24 cellular contexts compared by ENCODE assay signal in genomic region chr10:3564599-3564998, GRCh38.
DNase-seq lines count a peak whose midpoint lies in the region; ATAC-seq and TF ChIP-seq lines count a peak whose summit lies in the region.
"Had no signal": no experiment of that assay in that cellular context is flagged by ENCODE, and none has a peak within 500 bp of the region (broad histone marks: within the 10 kb centered on the region; RNA-seq: fewer than 3 reads in every experiment).

No MANE protein-coding gene starts in this region.

- no peak overlapping the region for H3K4me3 ChIP-seq in esophagus muscularis mucosa
- H3K4me3 ChIP-seq: GM23338, HAP-1, SJCRH30 had no signal

- peaks cover 27% of the 10 kb centered on the region for H3K4me1 Mint-ChIP-seq in stimulated activated naive CD8-positive, alpha-beta T cell treated with anti-CD3 and anti-CD28 coated beads, Interleukin-15, Interleukin-2, amounts not matched to agents 100 ng/mL and 50 ng/mL, for 24 hours (ENCODE audit: low read depth)
- no peaks in the 10 kb centered on the region for H3K4me1 Mint-ChIP-seq in stimulated activated naive CD8-positive, alpha-beta T cell treated with anti-CD3 and anti-CD28 coated beads, Interleukin-15, amount 100 ng/mL, for 72 hours
- H3K4me1 Mint-ChIP-seq: GM23338 had no signal

- H3K27ac ChIP-seq in esophagus muscularis mucosa (replicated peaks in 1 of 4) = no peak overlapping the region
- H3K27ac ChIP-seq: 22Rv1, KMS-11, SJCRH30 had no signal

- H3K4me3 Mint-ChIP-seq in stimulated activated naive CD8-positive, alpha-beta T cell treated with anti-CD3 and anti-CD28 coated beads, Interleukin-15, Interleukin-2, amounts not matched to agents 100 ng/mL and 50 ng/mL, for 24 hours = peak overlapping the region; percentile 7
- no peak overlapping the region for H3K4me3 Mint-ChIP-seq in stimulated activated naive CD8-positive, alpha-beta T cell treated with anti-CD3 and anti-CD28 coated beads, Interleukin-15, amount 100 ng/mL, for 72 hours
- H3K4me3 Mint-ChIP-seq: GM23338 had no signal

- TF ChIP-seq CTCF in esophagus muscularis mucosa (IDR thresholded peaks at IDR 0.05) = no peak

- TF ChIP-seq POLR2A in esophagus muscularis mucosa (IDR thresholded peaks at IDR 0.05; ENCODE audit: low read depth) = no peak

- H3K27me3 Mint-ChIP-seq in stimulated activated naive CD8-positive, alpha-beta T cell treated with anti-CD3 and anti-CD28 coated beads, Interleukin-15, Interleukin-2, amounts not matched to agents 100 ng/mL and 50 ng/mL, for 24 hours = peaks cover under 1% of the 10 kb centered on the region
- no peaks in the 10 kb centered on the region for H3K27me3 Mint-ChIP-seq in stimulated activated naive CD8-positive, alpha-beta T cell treated with anti-CD3 and anti-CD28 coated beads, Interleukin-15, amount 100 ng/mL, for 72 hours

- 91% methylated on average over 3 of the region's 3 CpGs for WGBS in esophagus muscularis mucosa

- TF ChIP-seq EP300 in esophagus muscularis mucosa (IDR thresholded peaks at IDR 0.05) = no peak

- intact Hi-C loops in esophagus muscularis mucosa (cut with DNase I) = no loop called here
- intact Hi-C loops in head of caudate nucleus (cut with DNase I) = no loop called here

- H3K36me3 Mint-ChIP-seq in stimulated activated naive CD8-positive, alpha-beta T cell treated with anti-CD3 and anti-CD28 coated beads, Interleukin-15, Interleukin-2, amounts not matched to agents 100 ng/mL and 50 ng/mL, for 24 hours (ENCODE audit: low read depth) = no peaks in the 10 kb centered on the region

- ATAC-seq in stimulated activated naive CD8-positive, alpha-beta T cell treated with anti-CD3 and anti-CD28 coated beads, Interleukin-15, amount 100 ng/mL, for 72 hours = no peak
- ATAC-seq: GM23338, PC-3, Right ventricle myocardium inferior had no signal

- H3K9me3 ChIP-seq in esophagus muscularis mucosa = peaks cover 0 to 4% (median 0%) of the 10 kb centered on the region in 4 donors
- H3K9me3 ChIP-seq: HAP-1, SJCRH30 had no signal

- H3K36me3 ChIP-seq in esophagus muscularis mucosa = no peaks in the 10 kb centered on the region
- H3K36me3 ChIP-seq: HAP-1, SJCRH30 had no signal

- peaks cover 7% of the 10 kb centered on the region for H3K9me3 Mint-ChIP-seq in stimulated activated naive CD8-positive, alpha-beta T cell treated with anti-CD3 and anti-CD28 coated beads, Interleukin-15, Interleukin-2, amounts not matched to agents 100 ng/mL and 50 ng/mL, for 24 hours
- H3K9me3 Mint-ChIP-seq in stimulated activated naive CD8-positive, alpha-beta T cell treated with anti-CD3 and anti-CD28 coated beads, Interleukin-15, amount 100 ng/mL, for 72 hours = peaks cover 0 to 10% of the 10 kb centered on the region in 2 donors
- H3K9me3 Mint-ChIP-seq: GM23338 had no signal

- H3K4me1 ChIP-seq in esophagus muscularis mucosa = no peaks in the 10 kb centered on the region
- H3K4me1 ChIP-seq: HAP-1, SJCRH30 had no signal

- no peaks in the 10 kb centered on the region for H3K27me3 ChIP-seq in esophagus muscularis mucosa
- H3K27me3 ChIP-seq: SJCRH30 had no signal

- H3K27ac Mint-ChIP-seq in stimulated activated naive CD8-positive, alpha-beta T cell treated with anti-CD3 and anti-CD28 coated beads, Interleukin-15, Interleukin-2, amounts not matched to agents 100 ng/mL and 50 ng/mL, for 24 hours = peak overlapping the region; percentile 76
- H3K27ac Mint-ChIP-seq in stimulated activated naive CD8-positive, alpha-beta T cell treated with anti-CD3 and anti-CD28 coated beads, Interleukin-15, amount 100 ng/mL, for 72 hours = no peak overlapping the region
- H3K27ac Mint-ChIP-seq: GM23338 had no signal

- DNase-seq in DMS53 (lab: John Stamatoyannopoulos, UW) (peak; percentile 56), DMS53 treated with DMSO at 0.1 percent for 48 hours (lab: John Stamatoyannopoulos, UW; ENCODE audit: unreplicated experiment) (no peak), esophagus muscularis mucosa (ENCODE audit: extremely low spot score) (peak; percentile 29), SKM-1 (lab: John Stamatoyannopoulos, UW; ENCODE audit: unreplicated experiment) (no peak), head of caudate nucleus (no peak)
- DNase-seq in stimulated activated naive CD8-positive, alpha-beta T cell treated with anti-CD3 and anti-CD28 coated beads, Interleukin-15, amount 100 ng/mL, for 72 hours = no peak
- no peak for DNase-seq in activated CD8-positive, alpha-beta memory T cell treated with anti-CD3 and anti-CD28 coated beads for 24 hours
- DNase-seq: Calu3; NCI-H1048; NCI-H1417; NCI-H1694; NCI-H2029 treated with DMSO at 0.1 percent for 48 hours; NCI-H446 treated with DMSO at 0.1 percent for 48 hours; NCI-H526; NCI-H82; NK-92 treated with Interleukin-12 subunit alpha and Interleukin-12 subunit beta, amount 100 ng/mL, for 24 hours; PC-3; SJCRH30 had no signal

Comparison
In these comparisons a context has a peak if more than half of its experiments do, and no peak if none do; other contexts are left out.
1. DNase-seq: peak in DMS53 (single experiment) and esophagus muscularis mucosa (single experiment); none in DMS53 treated with DMSO at 0.1 percent for 48 hours (single experiment), stimulated activated naive CD8-positive, alpha-beta T cell treated with anti-CD3 and anti-CD28 coated beads, Interleukin-15, amount 100 ng/mL, for 72 hours (0 of 2), SKM-1 (single experiment), head of caudate nucleus (0 of 42) and activated CD8-positive, alpha-beta memory T cell treated with anti-CD3 and anti-CD28 coated beads for 24 hours (single experiment).